12 cellular contexts compared by ENCODE assay signal in genomic region chr1:65717815-65718454, GRCh38.
DNase-seq lines count a peak whose midpoint lies in the region; ATAC-seq and TF ChIP-seq lines count a peak whose summit lies in the region.
"Had no signal": no experiment of that assay in that cellular context is flagged by ENCODE, and none has a peak within 500 bp of the region (broad histone marks: within the 10 kb centered on the region; RNA-seq: fewer than 3 reads in every experiment).

No MANE protein-coding gene starts in this region.

- H3K36me3 Mint-ChIP-seq in progenitor cell of endocrine pancreas (ENCODE audit: insufficient read depth) = no peaks in the 10 kb centered on the region

- peak; percentile 56 for DNase-seq in AG10803 (ENCODE audit: low read depth)
- DNase-seq in GM12865 (ENCODE audit: low read depth) = peak; percentile 16
- DNase-seq in fibroblast of pulmonary artery (ENCODE audit: low read depth) = peak; percentile 44
- no peak for DNase-seq in OCI-LY7 (ENCODE audit: low spot score)
- DNase-seq in anterior cingulate cortex (lab: John Stamatoyannopoulos, UW) = no peak
- DNase-seq in progenitor cell of endocrine pancreas (ENCODE audit: low spot score, unreplicated experiment) = no peak
- DNase-seq: effector memory CD8-positive, alpha-beta T cell; NCI-H1092 had no signal

- POLR2A ChIA-PET in OCI-LY7 (lab: Charles Lee) = no interaction called here

- H3K4me2 ChIP-seq in OCI-LY7 (ENCODE audit: low read length) = no peak overlapping the region

- CTCF ChIA-PET in OCI-LY7 (lab: Charles Lee; ENCODE audit: unreplicated experiment) = no interaction called here

- no TSS peak for BruUV-seq in OCI-LY7 (replicated peaks; lab: Mats Ljungman, UMichigan)

- intact Hi-C loops in OCI-LY7 (cut with micrococcal nuclease; ENCODE audit: unreplicated experiment) = no loop called here

- H3K4me3 Mint-ChIP-seq in progenitor cell of endocrine pancreas (ENCODE audit: low read depth) = no peak overlapping the region
- H3K4me3 Mint-ChIP-seq: effector memory CD8-positive, alpha-beta T cell; stimulated activated naive CD8-positive, alpha-beta T cell treated with anti-CD3 and anti-CD28 coated beads, Interleukin-15, Interleukin-2, amounts not matched to agents 100 ng/mL and 50 ng/mL, for 24 hours had no signal

- H3K9me3 ChIP-seq in OCI-LY7 (ENCODE audit: low read length) = no peaks in the 10 kb centered on the region

- H3K4me1 Mint-ChIP-seq in progenitor cell of endocrine pancreas (ENCODE audit: low read depth) = no peaks in the 10 kb centered on the region

- ATAC-seq in SK-N-SH treated with all-trans-retinoic acid at 6 μM for 48 hours (peak; percentile 57; the same call in 2 of the 3 replicates), HG03196 (IDR thresholded peaks at IDR 0.05; ENCODE audit: unreplicated experiment) (no peak)
- ATAC-seq: effector memory CD8-positive, alpha-beta T cell had no signal

- H3K27me3 Mint-ChIP-seq in progenitor cell of endocrine pancreas = peaks cover 5% of the 10 kb centered on the region

- H3K36me3 ChIP-seq in OCI-LY7 (ENCODE audit: insufficient read depth, low read length) = no peaks in the 10 kb centered on the region

- H4K20me1 ChIP-seq in OCI-LY7 (ENCODE audit: insufficient read depth, low read length) = no peaks in the 10 kb centered on the region

- H2AFZ ChIP-seq in OCI-LY7 (ENCODE audit: low read length) = no peak overlapping the region

- H3K27ac Mint-ChIP-seq in progenitor cell of endocrine pancreas = no peak overlapping the region
- H3K27ac Mint-ChIP-seq: effector memory CD8-positive, alpha-beta T cell; stimulated activated naive CD8-positive, alpha-beta T cell treated with anti-CD3 and anti-CD28 coated beads, Interleukin-15, Interleukin-2, amounts not matched to agents 100 ng/mL and 50 ng/mL, for 24 hours had no signal

- H3K27ac ChIP-seq in OCI-LY7 (ENCODE audit: low read depth, low read length, poor library complexity, severe bottlenecking) = no peak overlapping the region
- H3K27ac ChIP-seq: skin epidermis had no signal

- H3K9me3 Mint-ChIP-seq in progenitor cell of endocrine pancreas (ENCODE audit: low read depth) = no peaks in the 10 kb centered on the region
- H3K9me3 Mint-ChIP-seq: effector memory CD8-positive, alpha-beta T cell; stimulated activated naive CD8-positive, alpha-beta T cell treated with anti-CD3 and anti-CD28 coated beads, Interleukin-15, Interleukin-2, amounts not matched to agents 100 ng/mL and 50 ng/mL, for 24 hours had no signal

- TF ChIP-seq CTCF in AG10803 (conservative IDR thresholded peaks at IDR 0.05; ENCODE audit: low read length) (peak; percentile 41), GM12865 (IDR thresholded peaks at IDR 0.05; ENCODE audit: insufficient read depth, low read depth, low read length, missing control alignments) (no peak), fibroblast of pulmonary artery (IDR thresholded peaks at IDR 0.05; ENCODE audit: low read length, missing control alignments) (peak; percentile 20), OCI-LY7 (conservative IDR thresholded peaks at IDR 0.05; ENCODE audit: low read length) (no peak), progenitor cell of endocrine pancreas (IDR thresholded peaks at IDR 0.05; ENCODE audit: unreplicated experiment) (no peak)

- H3K4me3 ChIP-seq in AG10803 (ENCODE audit: low read length) (no peak overlapping the region), GM12865 (ENCODE audit: low read depth, low read length) (no peak overlapping the region), fibroblast of pulmonary artery (replicated peaks; ENCODE audit: low read depth, low read length) (no peak overlapping the region), OCI-LY7 (ENCODE audit: low read depth, low read length, poor library complexity, severe bottlenecking) (no peak overlapping the region)
- H3K4me3 ChIP-seq: skin epidermis had no signal

- H3K9me2 ChIP-seq in OCI-LY7 (ENCODE audit: insufficient read depth, low read length) = no peaks in the 10 kb centered on the region

- H3K79me2 ChIP-seq in OCI-LY7 (ENCODE audit: insufficient read depth, low read depth, low read length) = no peaks in the 10 kb centered on the region

- no peaks in the 10 kb centered on the region for H3K4me1 ChIP-seq in OCI-LY7 (ENCODE audit: insufficient read depth, low read length, poor library complexity, severe bottlenecking)

TF ChIP-seq in SK-N-SH treated with all-trans-retinoic acid at 6 μM for 48 hours, 23 proteins besides CTCF, POLR2A, EP300 and RAD21:
- TF ChIP-seq GLIS3 (CRISPR knock-in tag; IDR thresholded peaks at IDR 0.05) = no peak
- TF ChIP-seq ZNF565 (CRISPR knock-in tag; conservative IDR thresholded peaks at IDR 0.05; ENCODE audit: low read depth) = no peak
- TF ChIP-seq PATZ1 (CRISPR knock-in tag; IDR thresholded peaks at IDR 0.05; ENCODE audit: borderline replicate concordance) = no peak
- no peak for TF ChIP-seq ESRRG (CRISPR knock-in tag; IDR thresholded peaks at IDR 0.05)
- TF ChIP-seq PPARA (CRISPR knock-in tag; IDR thresholded peaks at IDR 0.05; ENCODE audit: borderline replicate concordance) = no peak
- no peak for TF ChIP-seq ZFP30 (CRISPR knock-in tag; IDR thresholded peaks at IDR 0.05)
- no peak for TF ChIP-seq BACH2 (CRISPR knock-in tag; IDR thresholded peaks at IDR 0.05; ENCODE audit: borderline replicate concordance)
- no peak for TF ChIP-seq CSDC2 (CRISPR knock-in tag; IDR thresholded peaks at IDR 0.05)

Comparison
In these comparisons a context has a peak if more than half of its experiments do, and no peak if none do; other contexts are left out.
1. DNase-seq: peak in AG10803 (single experiment), GM12865 (single experiment) and fibroblast of pulmonary artery (single experiment); none in OCI-LY7 (single experiment), anterior cingulate cortex (0 of 58) and progenitor cell of endocrine pancreas (single experiment).
2. CTCF ChIP-seq: peak in AG10803 (single experiment) and fibroblast of pulmonary artery (single experiment); none in GM12865 (single experiment), OCI-LY7 (single experiment) and progenitor cell of endocrine pancreas (single experiment).